In genomic region chr3:114879059-114880031, GRCh38 we compare ENCODE assay signal across 8 cellular contexts.
A peak's percentile ranks its signal among the peaks of the same experiment; 100 is the strongest.
DNase-seq lines count a peak whose midpoint lies in the region; ATAC-seq, FAIRE-seq and TF ChIP-seq lines count a peak whose summit lies in the region.

No MANE protein-coding gene starts in this region.

- no peaks in the 10 kb centered on the region for H3K79me2 ChIP-seq in HCT116 (ENCODE audit: insufficient read depth, low read length)
- no peaks in the 10 kb centered on the region for H3K79me2 ChIP-seq in mammary epithelial cell (ENCODE audit: insufficient read depth, low read length)
- H3K79me2 ChIP-seq in smooth muscle cell (ENCODE audit: low read depth) = no peaks in the 10 kb centered on the region

- TF ChIP-seq POLR2A in HCT116 (IDR thresholded peaks at IDR 0.05; ENCODE audit: borderline replicate concordance, extremely low read depth, insufficient read depth, insufficient read length) = no peak

- TF ChIP-seq RAD21 in HCT116 (IDR thresholded peaks at IDR 0.05; ENCODE audit: low read depth) = peak; percentile 24; the same call in 1 of the 2 replicates

- ATAC-seq in HCT116 (peak; percentile 72), omental fat pad (ENCODE audit: low FRiP score) (no peak)

- BruUV-seq in HCT116 (replicated peaks; lab: Mats Ljungman, UMichigan) (no TSS peak), mammary epithelial cell (replicated peaks; lab: Mats Ljungman, UMichigan) (no TSS peak)

- no peaks in the 10 kb centered on the region for H3K9me2 ChIP-seq in HCT116 (ENCODE audit: insufficient read depth)

- H3K4me2 ChIP-seq in HCT116 (ENCODE audit: low read length) = peak overlapping the region; percentile 75
- H3K4me2 ChIP-seq in mammary epithelial cell (ENCODE audit: insufficient read depth, low read depth, low read length) = peak overlapping the region; percentile 41
- peak overlapping the region; percentile 71 for H3K4me2 ChIP-seq in smooth muscle cell

- FAIRE-seq in GM18507 (lab: Jason Lieb, UNC) = peak; percentile 78

- intact Hi-C loops in HCT116 (cut with micrococcal nuclease) = no loop called here
- intact Hi-C loops in mammary epithelial cell (cut with micrococcal nuclease) = no loop called here

- H3K9me3 ChIP-seq in HCT116 (ENCODE audit: control insufficient read depth in 1 of 2, insufficient read depth in 1 of 2, low read depth in 1 of 2, low read length in 2 of 2) = no peaks in the 10 kb centered on the region
- no peaks in the 10 kb centered on the region for H3K9me3 ChIP-seq in mammary epithelial cell (replicated peaks; ENCODE audit: insufficient read depth, low read length)
- H3K9me3 ChIP-seq in smooth muscle cell (replicated peaks; ENCODE audit: low read depth) = no peaks in the 10 kb centered on the region

- no peak for TF ChIP-seq CTCF in HCT116 (IDR thresholded peaks at IDR 0.05 in 2 of 3, conservative IDR thresholded peaks at IDR 0.05 in 1 of 3; ENCODE audit: borderline replicate concordance in 1 of 3, insufficient read depth in 1 of 3, low read depth in 2 of 3, low read length in 2 of 3)
- TF ChIP-seq CTCF in mammary epithelial cell (conservative IDR thresholded peaks at IDR 0.05 in 1 of 2, IDR thresholded peaks at IDR 0.05 in 1 of 2; ENCODE audit: extremely low read depth in 1 of 2, insufficient read depth in 1 of 2, low read depth in 1 of 2, low read length in 2 of 2) = no peak
- TF ChIP-seq CTCF in smooth muscle cell (IDR thresholded peaks at IDR 0.05; ENCODE audit: borderline replicate concordance, insufficient read depth, poor library complexity, severe bottlenecking) = no peak
- TF ChIP-seq CTCF in omental fat pad (IDR thresholded peaks at IDR 0.05) = no peak

- DNase-seq in GM18507 (ENCODE audit: extremely low spot score, insufficient read length, low read depth) = no peak
- peak; percentile 86 for DNase-seq in HCT116 (ENCODE audit: low read depth, low spot score)
- DNase-seq in NCI-H1105 (lab: John Stamatoyannopoulos, UW) = peak; percentile 67
- DNase-seq in mammary epithelial cell = peak; percentile 28
- no peak for DNase-seq in smooth muscle cell (lab: John Stamatoyannopoulos, UW; ENCODE audit: unreplicated experiment)
- DNase-seq in omental fat pad (ENCODE audit: low spot score) = no peak
- no peak for DNase-seq in SIG-M5 (lab: John Stamatoyannopoulos, UW)
- DNase-seq in SW480 (ENCODE audit: low spot score) = no peak

- dilution Hi-C loops in mammary epithelial cell (cut with HindIII; ENCODE audit: low sequenced_read_pairs) = no loop called here

- H3K4me3 ChIP-seq in HCT116 (replicated peaks in 1 of 2; ENCODE audit: low read depth in 1 of 2, low read length in 2 of 2) (peak overlapping the region; percentile 6 to 46), mammary epithelial cell (replicated peaks in 1 of 3; ENCODE audit: insufficient read depth in 1 of 3, low read depth in 2 of 3, low read length in 3 of 3) (peak overlapping the region in 1 of 3 experiments; percentile 5), smooth muscle cell (no peak overlapping the region)

- RAD21 ChIA-PET in HCT116 (lab: Charles Lee; ENCODE audit: low non-redundant PET in 1 of 2, low total read pairs in 2 of 2, uncharacterized antibody in 2 of 2, unreplicated experiment in 2 of 2) = no interaction called here

- WGBS in mammary epithelial cell (ENCODE audit: low coverage, missing lambda C conversion rate) = 28% methylated on average over 8 of the region's 8 CpGs
- 38% methylated on average over 8 of the region's 8 CpGs for WGBS in smooth muscle cell (ENCODE audit: low lambda C conversion rate)

- H3K9ac ChIP-seq in HCT116 (ENCODE audit: low read length) (peak overlapping the region; percentile 48), mammary epithelial cell (ENCODE audit: insufficient read depth, low read length) (no peak overlapping the region), smooth muscle cell (ENCODE audit: low read depth) (peak overlapping the region; percentile 9)

- H2AFZ ChIP-seq in HCT116 (ENCODE audit: low read depth, low read length, poor library complexity, severe bottlenecking) (no peak overlapping the region), mammary epithelial cell (ENCODE audit: low read depth, low read length) (peak overlapping the region; percentile 37), smooth muscle cell (ENCODE audit: low read depth) (no peak overlapping the region)

- no peaks in the 10 kb centered on the region for H3F3A ChIP-seq in smooth muscle cell (ENCODE audit: low read depth)

- no peaks in the 10 kb centered on the region for H3K36me3 ChIP-seq in HCT116 (ENCODE audit: control insufficient read depth in 1 of 2, insufficient read depth in 2 of 2, low read length in 2 of 2)
- no peaks in the 10 kb centered on the region for H3K36me3 ChIP-seq in mammary epithelial cell (ENCODE audit: insufficient read depth, low read length)
- no peaks in the 10 kb centered on the region for H3K36me3 ChIP-seq in smooth muscle cell (ENCODE audit: low read depth)

- H3K27me3 ChIP-seq in HCT116 (ENCODE audit: insufficient read depth, low read length) = no peaks in the 10 kb centered on the region
- no peaks in the 10 kb centered on the region for H3K27me3 ChIP-seq in mammary epithelial cell (ENCODE audit: insufficient read depth, low read length)
- H3K27me3 ChIP-seq in smooth muscle cell (ENCODE audit: low read depth) = no peaks in the 10 kb centered on the region

- POLR2A ChIA-PET in HCT116 (lab: Charles Lee) = no interaction called here

- H4K20me1 ChIP-seq in HCT116 (ENCODE audit: insufficient read depth) (no peaks in the 10 kb centered on the region), mammary epithelial cell (ENCODE audit: insufficient read depth, low read length) (no peaks in the 10 kb centered on the region), smooth muscle cell (ENCODE audit: low read depth) (no peaks in the 10 kb centered on the region)

- H3K27ac ChIP-seq in HCT116 (ENCODE audit: low read depth, low read length) = peak overlapping the region; percentile 96
- H3K27ac ChIP-seq in mammary epithelial cell (ENCODE audit: insufficient read depth, low read depth, low read length) = no peak overlapping the region
- peak overlapping the region; percentile 63 for H3K27ac ChIP-seq in smooth muscle cell (ENCODE audit: low read depth)

- H3K4me1 ChIP-seq in HCT116 (ENCODE audit: control insufficient read depth in 1 of 2, insufficient read depth in 2 of 2, low read length in 2 of 2) (peaks cover 41 to 60% of the 10 kb centered on the region in 2 experiments), mammary epithelial cell (ENCODE audit: insufficient read depth, low read length) (peaks cover 11% of the 10 kb centered on the region), smooth muscle cell (ENCODE audit: low read depth) (peaks cover 19% of the 10 kb centered on the region)

- in situ Hi-C loops in mammary epithelial cell (cut with MboI; ENCODE audit: low sequenced_read_pairs in 2 of 2) = no loop called here

- CTCF ChIA-PET in HCT116 (lab: Charles Lee) = interaction anchor here (0.7 kb wide), 1 partner anchor 162 kb away, joined by 3 read pairs; no protein-coding TSS in a partner anchor
- CTCF ChIA-PET in mammary epithelial cell (lab: Charles Lee; ENCODE audit: low non-redundant PET) = no interaction called here

TF ChIP-seq in HCT116, 20 proteins besides CTCF, POLR2A, EP300 and RAD21:
- peak; percentile 95 for TF ChIP-seq CEBPB (IDR thresholded peaks at IDR 0.05; ENCODE audit: low read depth)
- TF ChIP-seq, protein P1, sequence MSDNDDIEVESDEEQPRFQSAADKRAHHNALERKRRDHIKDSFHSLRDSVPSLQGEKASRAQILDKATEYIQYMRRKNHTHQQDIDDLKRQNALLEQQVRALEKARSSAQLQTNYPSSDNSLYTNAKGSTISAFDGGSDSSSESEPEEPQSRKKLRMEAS (IDR thresholded peaks at IDR 0.05) = peak; percentile 54
- TF ChIP-seq ELF1 (IDR thresholded peaks at IDR 0.05; ENCODE audit: borderline replicate concordance, low read depth) = no peak
- peak; percentile 91 for TF ChIP-seq TCF7L2 (IDR thresholded peaks at IDR 0.05; ENCODE audit: borderline replicate concordance, extremely low read depth, insufficient read depth, insufficient read length)
- TF ChIP-seq FOSL1 (IDR thresholded peaks at IDR 0.05; ENCODE audit: low read depth) = peak; percentile 89
- TF ChIP-seq SIN3A (IDR thresholded peaks at IDR 0.05; ENCODE audit: low read depth) = peak; percentile 71
- TF ChIP-seq SP1 (IDR thresholded peaks at IDR 0.05; ENCODE audit: low read depth) = peak; percentile 96
- TF ChIP-seq JUND (IDR thresholded peaks at IDR 0.05) = peak; percentile 82
- TF ChIP-seq ZFX (IDR thresholded peaks at IDR 0.05) = no peak
- peak; percentile 83; the same call in 1 of the 2 replicates for TF ChIP-seq CBX3 (IDR thresholded peaks at IDR 0.05; ENCODE audit: low read depth)
- TF ChIP-seq SRF (IDR thresholded peaks at IDR 0.05; ENCODE audit: low read depth) = peak; percentile 62; the same call in 1 of the 2 replicates
- peak; percentile 38; the same call in 1 of the 2 replicates for TF ChIP-seq POLR2AphosphoS5 (IDR thresholded peaks at IDR 0.05; ENCODE audit: low read depth, low read length)
- no peak for TF ChIP-seq EGR1 (IDR thresholded peaks at IDR 0.05; ENCODE audit: low read depth)
TF ChIP-seq in HCT116: peak in this region for 10.

Comparison
In these comparisons a context has a peak if more than half of its experiments do, and no peak if none do; other contexts are left out.
1. DNase-seq: peak in HCT116 (single experiment), NCI-H1105 (single experiment) and mammary epithelial cell (single experiment); none in GM18507 (single experiment), smooth muscle cell (single experiment), omental fat pad (single experiment), SIG-M5 (single experiment) and SW480 (single experiment).
2. Peak in every context shown above with its lines, with median percentiles within 50 percentile points of each other: H3K4me2 ChIP-seq.